ENCODE assay signal across 16 cellular contexts in the genomic region with DNA sequence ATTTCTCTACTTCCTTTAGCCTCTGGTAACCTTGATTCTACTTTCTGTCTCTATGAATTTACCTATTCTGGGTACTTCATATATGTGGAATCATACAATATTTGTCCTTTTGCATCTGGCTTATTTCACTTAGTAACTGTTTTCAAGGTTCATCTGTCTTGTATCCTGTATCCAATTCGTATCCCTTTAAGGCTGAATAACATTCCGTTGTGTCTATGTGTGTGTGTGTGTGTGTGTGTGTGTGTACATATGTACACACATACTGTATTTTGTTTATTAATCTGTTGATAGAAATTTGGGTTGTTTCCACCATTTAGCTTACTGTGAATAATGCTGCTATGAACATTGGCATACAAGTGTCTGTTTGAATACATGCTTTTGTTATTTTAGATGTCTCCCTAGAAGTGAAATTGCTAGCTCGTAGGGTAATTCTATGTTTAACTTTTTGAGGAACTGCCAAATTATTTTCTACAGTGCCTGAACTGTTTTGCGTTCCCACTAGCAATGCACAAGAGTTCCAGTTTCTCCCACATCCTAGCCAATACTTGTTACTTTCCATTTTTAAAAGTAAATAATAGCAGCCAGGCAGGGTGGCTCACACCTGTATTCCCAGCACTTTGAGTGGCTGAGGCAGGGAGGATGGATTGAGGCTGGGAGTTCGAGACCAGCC. TPM values are rescaled to one million over a fixed set of nuclear protein-coding genes. Genes with fewer than 3 reads are reported as not detected.
DNase-seq lines count a peak whose midpoint lies in the region; ATAC-seq and TF ChIP-seq lines count a peak whose summit lies in the region.
"Had no signal": no experiment of that assay in that cellular context is flagged by ENCODE, and none has a peak within 500 bp of the region (broad histone marks: within the 10 kb centered on the region; RNA-seq: fewer than 3 reads in every experiment).

No MANE protein-coding gene starts in this region.

- H3K9me2 ChIP-seq in OCI-LY7 (ENCODE audit: insufficient read depth, low read length) = no peaks in the 10 kb centered on the region

- no peaks in the 10 kb centered on the region for H3K27me3 Mint-ChIP-seq in MCF 10A (ENCODE audit: insufficient read depth, unreplicated experiment)
- no peaks in the 10 kb centered on the region for H3K27me3 Mint-ChIP-seq in effector memory CD8-positive, alpha-beta T cell
- H3K27me3 Mint-ChIP-seq: T-cell had no signal

- CTCF ChIA-PET in MCF 10A (lab: Yijun Ruan, JAX) (interaction anchor here (0.9 kb wide), 1 partner anchor 10 kb away, joined by 3 read pairs; no protein-coding TSS in a partner anchor), OCI-LY7 (lab: Charles Lee; ENCODE audit: unreplicated experiment) (no interaction called here)

- H3K4me2 ChIP-seq in OCI-LY7 (ENCODE audit: low read length) = no peak overlapping the region

- H3K36me3 ChIP-seq in breast epithelium (no peaks in the 10 kb centered on the region), mucosa of descending colon (ENCODE audit: low read depth) (no peaks in the 10 kb centered on the region), transverse colon (peaks cover 0 to 12% (median 3%) of the 10 kb centered on the region in 4 donors), OCI-LY7 (ENCODE audit: insufficient read depth, low read length) (peaks cover 51% of the 10 kb centered on the region)
- H3K36me3 ChIP-seq: uterus had no signal

- H3K4me3 Mint-ChIP-seq in MCF 10A (ENCODE audit: unreplicated experiment) = no peak overlapping the region
- peak overlapping the region; percentile 21 to 69 for H3K4me3 Mint-ChIP-seq in effector memory CD8-positive, alpha-beta T cell
- H3K4me3 Mint-ChIP-seq: nephron had no signal

- peaks cover 20% of the 10 kb centered on the region for H3K4me1 Mint-ChIP-seq in MCF 10A (ENCODE audit: insufficient read depth, unreplicated experiment)
- peaks cover 41 to 71% of the 10 kb centered on the region in 2 donors for H3K4me1 Mint-ChIP-seq in effector memory CD8-positive, alpha-beta T cell (ENCODE audit: low read depth in 2 of 2)

- no peak overlapping the region for H2AFZ ChIP-seq in OCI-LY7 (ENCODE audit: low read length)

- DNase-seq in breast epithelium (ENCODE audit: low spot score in 2 of 2) = no peak
- no peak for DNase-seq in MCF 10A (ENCODE audit: unreplicated experiment)
- DNase-seq in effector memory CD8-positive, alpha-beta T cell = no peak
- DNase-seq in mucosa of descending colon = no peak
- no peak for DNase-seq in transverse colon
- DNase-seq in DMS 273 treated with DMSO at 0.1 percent for 48 hours (lab: John Stamatoyannopoulos, UW) = no peak
- DNase-seq in OCI-LY7 (ENCODE audit: low spot score) = no peak
- DNase-seq: activated CD4-positive, alpha-beta T cell treated with anti-CD3 and anti-CD28 coated beads, Interleukin-2, amount 50 U/mL, for 4 hours; activated effector memory CD4-positive, alpha-beta T cell treated with anti-CD3 and anti-CD28 coated beads, Interleukin-2, amount 50 U/mL, for 16 hours; central memory CD4-positive, alpha-beta T cell; kidney; stimulated activated CD4-positive, alpha-beta T cell treated with anti-CD3 and anti-CD28 coated beads, Interleukin-12 subunit alpha, Interleukin-12 subunit beta, amount 100 ng/mL, for 4 hours; T-cell; uterus had no signal

- no peak for TF ChIP-seq EP300 in transverse colon (IDR thresholded peaks at IDR 0.05; ENCODE audit: low read depth)

- no peak overlapping the region for H3K27ac Mint-ChIP-seq in MCF 10A (ENCODE audit: low read depth, unreplicated experiment)
- peak overlapping the region; percentile 86 to 90 for H3K27ac Mint-ChIP-seq in effector memory CD8-positive, alpha-beta T cell

- H3K36me3 Mint-ChIP-seq in MCF 10A (ENCODE audit: insufficient read depth, unreplicated experiment) = peaks cover 15% of the 10 kb centered on the region
- H3K36me3 Mint-ChIP-seq in effector memory CD8-positive, alpha-beta T cell (ENCODE audit: insufficient read depth) = peaks cover 31% of the 10 kb centered on the region

- H3K27ac ChIP-seq in breast epithelium (peak overlapping the region; percentile 2 to 54), transverse colon (peak overlapping the region in 3 of 4 donors; percentile 50 to 71 (median 55)), OCI-LY7 (ENCODE audit: low read depth, low read length, poor library complexity, severe bottlenecking) (no peak overlapping the region)

- no peak for ATAC-seq in effector memory CD8-positive, alpha-beta T cell (replicated peaks)
- ATAC-seq in mucosa of descending colon (peak; percentile 20), GM21528 (IDR thresholded peaks at IDR 0.05; ENCODE audit: low FRiP score, unreplicated experiment) (no peak)
- ATAC-seq: T-cell had no signal

- no TSS peak for BruUV-seq in MCF 10A (replicated peaks; lab: Mats Ljungman, UMichigan)
- no TSS peak for BruUV-seq in OCI-LY7 (replicated peaks; lab: Mats Ljungman, UMichigan)

- peaks cover 100% of the 10 kb centered on the region for H3K79me2 ChIP-seq in OCI-LY7 (ENCODE audit: insufficient read depth, low read depth, low read length)

- TF ChIP-seq POLR2A in breast epithelium (IDR thresholded peaks at IDR 0.05) (no peak), transverse colon (IDR thresholded peaks at IDR 0.05) (no peak)

- no peaks in the 10 kb centered on the region for H4K20me1 ChIP-seq in OCI-LY7 (ENCODE audit: insufficient read depth, low read length)

- H3K9me3 Mint-ChIP-seq in MCF 10A (ENCODE audit: unreplicated experiment) = no peaks in the 10 kb centered on the region
- no peaks in the 10 kb centered on the region for H3K9me3 Mint-ChIP-seq in effector memory CD8-positive, alpha-beta T cell
- H3K9me3 Mint-ChIP-seq: T-cell had no signal

- intact Hi-C loops in breast epithelium (cut with DNase I; ENCODE audit: low total_unique reads) (no loop called here), MCF 10A (cut with micrococcal nuclease) (no loop called here), mucosa of descending colon (cut with DNase I, micrococcal nuclease) (no loop called here), transverse colon (cut with DNase I; ENCODE audit: low total_unique reads) (no loop called here), OCI-LY7 (cut with micrococcal nuclease; ENCODE audit: unreplicated experiment) (loop anchor here (10.0 kb wide), 1 partner anchor 1965 kb away; a partner anchor contains a TSS)

- POLR2A ChIA-PET in MCF 10A (lab: Yijun Ruan, JAX) (interaction anchor here (2.5 kb wide), 1 partner anchor 17 kb away, joined by 16 read pairs; a partner anchor contains a TSS), OCI-LY7 (lab: Charles Lee) (interaction anchor here (0.6 to 2.3 kb wide), 3 partner anchors 11 to 353 kb away, joined by 3 to 10 read pairs (median 4); no protein-coding TSS in a partner anchor)

- 42 to 48% methylated on average over 5 of the region's 5 CpGs for WGBS in transverse colon (ENCODE audit: low coverage in 1 of 2), 2 donors

- H3K4me3 ChIP-seq in breast epithelium = peak overlapping the region in 1 of 3 donors; percentile 0
- H3K4me3 ChIP-seq in mucosa of descending colon = no peak overlapping the region
- H3K4me3 ChIP-seq in transverse colon = no peak overlapping the region
- H3K4me3 ChIP-seq in OCI-LY7 (ENCODE audit: low read depth, low read length, poor library complexity, severe bottlenecking) = no peak overlapping the region
- H3K4me3 ChIP-seq: uterus had no signal

- H3K9me3 ChIP-seq in breast epithelium (no peaks in the 10 kb centered on the region), mucosa of descending colon (no peaks in the 10 kb centered on the region), transverse colon (no peaks in the 10 kb centered on the region), OCI-LY7 (ENCODE audit: low read length) (peaks cover 4% of the 10 kb centered on the region; the same call in 1 of the 2 replicates)
- H3K9me3 ChIP-seq: uterus had no signal

- H3K4me1 ChIP-seq in breast epithelium (peaks cover 0 to 7% of the 10 kb centered on the region in 2 donors), mucosa of descending colon (ENCODE audit: low read depth) (peaks cover 34% of the 10 kb centered on the region), transverse colon (peaks cover 10 to 73% (median 41%) of the 10 kb centered on the region in 4 donors), OCI-LY7 (ENCODE audit: insufficient read depth, low read length, poor library complexity, severe bottlenecking) (no peaks in the 10 kb centered on the region)
- H3K4me1 ChIP-seq: uterus had no signal

- in situ Hi-C loops in transverse colon (cut with MboI; ENCODE audit: low pct_ligation_motif_present in 1 of 4, low pct_unique_long_range_greater_than_20kb in 1 of 4, low sequenced_read_pairs in 3 of 4) = no loop called here

- no peaks in the 10 kb centered on the region for H3K27me3 ChIP-seq in breast epithelium
- H3K27me3 ChIP-seq in transverse colon = no peaks in the 10 kb centered on the region
- H3K27me3 ChIP-seq: uterus had no signal

- TF ChIP-seq CTCF in breast epithelium (IDR thresholded peaks at IDR 0.05) = no peak
- no peak for TF ChIP-seq CTCF in MCF 10A (IDR thresholded peaks at IDR 0.05; ENCODE audit: unreplicated experiment)
- TF ChIP-seq CTCF in mucosa of descending colon (IDR thresholded peaks at IDR 0.05) = no peak
- no peak for TF ChIP-seq CTCF in transverse colon (IDR thresholded peaks at IDR 0.05)
- TF ChIP-seq CTCF in OCI-LY7 (conservative IDR thresholded peaks at IDR 0.05; ENCODE audit: low read length) = no peak

RNA-seq across cellular contexts. Expression of a gene that starts 17.7 kb away (rescaled TPM):
- total RNA-seq in breast epithelium = 100 to 1,000 TPM in 2 of 3 donors, 10 to 100 TPM in 1; 93.5 to 189 (median 152) TPM
- total RNA-seq in MCF 10A (2022) = 101 TPM in 2 replicates
- total RNA-seq in mucosa of descending colon = 100 to 1,000 TPM in 1 of 3 donors, 10 to 100 TPM in 2; 72.2 to 117 (median 84.4) TPM
- total RNA-seq in transverse colon = 100 to 1,000 TPM in 2 of 4 donors, 10 to 100 TPM in 2; 59.1 to 136 (median 107) TPM
- total RNA-seq in OCI-LY7 (2014; rRNA removed; shearing (Covaris generic)) = 61.1 and 63.5 TPM in 2 replicates
- 85.4 and 96.2 TPM in 2 replicates for total RNA-seq in OCI-LY7 (2022)
